33 cellular contexts compared by ENCODE assay signal in genomic region chr15:80482686-80483085, GRCh38.
"Had no signal": no experiment of that assay in that cellular context is flagged by ENCODE, and none has a peak within 500 bp of the region (broad histone marks: within the 10 kb centered on the region; RNA-seq: fewer than 3 reads in every experiment).

No MANE protein-coding gene starts in this region.

- H3K4me3 ChIP-seq: adrenal gland, breast epithelium, esophagus squamous epithelium, heart right ventricle, ovary, prostate gland, thyroid gland, upper lobe of left lung, vagina had no signal

- H3K9me3 ChIP-seq: adrenal gland, breast epithelium, esophagus squamous epithelium, heart right ventricle, ovary, prostate gland, thyroid gland, upper lobe of left lung, vagina had no signal

- H3K36me3 ChIP-seq: adrenal gland, breast epithelium, esophagus squamous epithelium, heart right ventricle, ovary, prostate gland, thyroid gland, upper lobe of left lung, vagina had no signal

- H3K27ac ChIP-seq: adrenal gland, breast epithelium, epithelial cell of prostate, heart right ventricle, ovary, prostate gland, thyroid gland, upper lobe of left lung, vagina, VCaP had no signal

- ATAC-seq: heart right ventricle; naive thymus-derived CD4-positive, alpha-beta T cell; sciatic nerve; stimulated activated memory B cell treated with anti-CD40 and anti-IgM and Interleukin-4, amounts not matched to agents 10 μg/mL and 1 μg/mL and 100 μg/mL, for 72 hours; stimulated activated naive CD8-positive, alpha-beta T cell treated with anti-CD3 and anti-CD28 coated beads, Interleukin-15, amount 100 ng/mL, for 72 hours had no signal

- H3K4me1 ChIP-seq: breast epithelium, prostate gland had no signal

- H3K27me3 ChIP-seq: adrenal gland, breast epithelium, ovary, thyroid gland, upper lobe of left lung, vagina had no signal

- DNase-seq: activated CD4-positive, alpha-beta T cell treated with anti-CD3 and anti-CD28 coated beads for 4 hours; activated CD4-positive, alpha-beta T cell treated with anti-CD3 and anti-CD28 coated beads, Interleukin-2, amount 50 U/mL, for 48 hours; activated CD8-positive, alpha-beta memory T cell treated with anti-CD3 and anti-CD28 coated beads, Interleukin-2, amount 50 U/mL, for 4 hours; activated effector memory CD4-positive, alpha-beta T cell treated with anti-CD3 and anti-CD28 coated beads, Interleukin-2, amount 50 U/mL, for 16 hours; activated naive CD4-positive, alpha-beta T cell treated with anti-CD3 and anti-CD28 coated beads for 36 hours; activated naive CD8-positive, alpha-beta T cell treated with anti-CD3 and anti-CD28 coated beads for 36 hours; activated T-cell treated with anti-CD3 and anti-CD28 coated beads, Interleukin-2, amount 50 U/mL, for 1 hour; adrenal gland; aorta; dermis blood vessel endothelial cell; effector CD4-positive, alpha-beta T cell; esophagus squamous epithelium; heart right ventricle; midbrain; naive thymus-derived CD4-positive, alpha-beta T cell; ovary; retina; small intestine; stimulated activated CD4-positive, alpha-beta T cell treated with anti-CD3 and anti-CD28 coated beads, Interleukin-1b, Interleukin-23, amount 100 ng/mL, for 48 hours; stimulated activated CD4-positive, alpha-beta T cell treated with anti-CD3 and anti-CD28 coated beads, Interleukin-4, amount 100 ng/mL, for 4 hours; stimulated activated CD8-positive, alpha-beta memory T cell treated with anti-CD3 and anti-CD28 coated beads, Interleukin-4, amount 100 ng/mL, for 48 hours; stimulated activated naive CD8-positive, alpha-beta T cell treated with anti-CD3 and anti-CD28 coated beads, Interleukin-15, amount 100 ng/mL, for 72 hours; substantia nigra; T-helper 9 cell; thyroid gland; upper lobe of left lung had no signal
